In the genomic region with DNA sequence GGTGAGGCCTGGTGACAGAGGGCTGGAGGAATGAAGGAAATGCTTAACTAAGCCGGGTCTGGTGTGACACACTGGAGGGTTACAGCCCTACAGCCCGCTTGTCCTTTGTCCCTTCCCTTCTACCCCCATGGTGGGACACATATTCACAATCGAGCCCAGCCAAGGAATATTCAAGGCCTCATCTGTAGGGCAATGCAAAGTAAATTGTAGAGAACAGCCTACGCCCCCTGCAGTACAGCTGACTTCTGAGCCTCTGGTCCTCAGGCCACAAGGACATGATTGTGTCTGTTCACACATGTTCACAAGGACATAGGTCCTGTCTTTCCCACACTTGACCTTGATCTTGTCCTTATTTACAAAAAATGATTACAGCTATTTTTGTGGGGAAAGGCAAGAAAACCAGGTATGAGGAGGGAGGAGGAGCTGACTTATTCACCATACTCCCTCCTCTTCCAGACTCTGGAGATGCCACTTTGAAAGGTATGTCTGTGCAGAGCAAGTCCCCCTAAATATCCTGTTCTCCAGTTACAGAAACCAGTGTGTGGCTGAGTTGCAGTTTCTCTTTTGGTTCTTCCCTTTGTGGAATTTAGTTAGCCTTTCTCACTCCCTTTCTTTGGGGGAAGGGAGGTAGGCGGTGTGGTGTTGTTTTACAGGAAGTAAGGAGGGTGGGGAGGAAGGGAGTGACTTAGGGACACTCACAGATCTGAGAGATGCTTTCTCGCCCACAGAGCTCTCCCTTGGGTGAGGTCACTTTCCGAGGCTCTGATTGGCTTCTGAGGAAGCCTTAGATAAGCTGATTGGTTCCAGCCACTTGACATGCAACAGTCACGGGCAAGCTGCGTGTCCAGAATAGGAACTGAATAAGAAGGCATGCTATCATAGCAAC, we compare ENCODE assay signal across 8 cellular contexts. TPM values are rescaled to one million over a fixed set of nuclear protein-coding genes. Genes with fewer than 3 reads are reported as not detected.
A peak's percentile ranks its signal among the peaks of the same experiment; 100 is the strongest.
DNase-seq lines count a peak whose midpoint lies in the region; ATAC-seq and TF ChIP-seq lines count a peak whose summit lies in the region.

No MANE protein-coding gene starts in this region.

- H3K36me3 ChIP-seq in OCI-LY7 (ENCODE audit: insufficient read depth, low read length) (no peaks in the 10 kb centered on the region), esophagus muscularis mucosa (peaks cover 0 to 12% (median 5%) of the 10 kb centered on the region in 4 donors), muscle layer of colon (ENCODE audit: insufficient read depth, low read length) (no peaks in the 10 kb centered on the region)

- H3K27ac Mint-ChIP-seq in stimulated activated memory B cell treated with anti-CD40 and anti-IgM and Interleukin-4, amounts not matched to agents 10 μg/mL and 1 μg/mL and 100 μg/mL, for 72 hours: no peak overlapping the region

- peak; percentile 83 for ATAC-seq in GM21367 (IDR thresholded peaks at IDR 0.05; ENCODE audit: unreplicated experiment)
- peak; percentile 95 for ATAC-seq in stimulated activated memory B cell treated with anti-CD40 and anti-IgM and Interleukin-4, amounts not matched to agents 10 μg/mL and 1 μg/mL and 100 μg/mL, for 72 hours

- peaks cover 68% of the 10 kb centered on the region for H3K4me1 ChIP-seq in OCI-LY7 (ENCODE audit: insufficient read depth, low read length, poor library complexity, severe bottlenecking)
- H3K4me1 ChIP-seq in esophagus muscularis mucosa: peaks cover 63 to 72% (median 70%) of the 10 kb centered on the region in 4 donors
- H3K4me1 ChIP-seq in muscle layer of colon (ENCODE audit: insufficient read depth, low read length): peaks cover 67% of the 10 kb centered on the region

- POLR2A ChIA-PET in OCI-LY7 (lab: Charles Lee): interaction anchor here (0.5 to 4.6 kb wide), 24 partner anchors 10 to 151 kb away, joined by 3 to 67 read pairs (median 6); partner anchors contain the start of genes ANKRD34A, HJV, LIX1L and PIAS3

- peaks cover 18% of the 10 kb centered on the region for H3K36me3 Mint-ChIP-seq in stimulated activated memory B cell treated with anti-CD40 and anti-IgM and Interleukin-4, amounts not matched to agents 10 μg/mL and 1 μg/mL and 100 μg/mL, for 72 hours

- H3K9ac ChIP-seq in muscle layer of colon (ENCODE audit: low read length): peak overlapping the region; percentile 62

- CTCF ChIA-PET in OCI-LY7 (lab: Charles Lee; ENCODE audit: unreplicated experiment): interaction anchor here (1.4 to 4.1 kb wide), 6 partner anchors 8 to 33 kb away, joined by 4 to 20 read pairs (median 7); partner anchors contain the start of gene TXNIP

- H3K4me3 Mint-ChIP-seq in stimulated activated memory B cell treated with anti-CD40 and anti-IgM and Interleukin-4, amounts not matched to agents 10 μg/mL and 1 μg/mL and 100 μg/mL, for 72 hours: no peak overlapping the region

- DNase-seq in COLO829 (ENCODE audit: low spot score) (peak; percentile 98), HS-5 (ENCODE audit: low read depth) (peak; percentile 99), OCI-LY7 (ENCODE audit: low spot score) (peak; percentile 98), activated T-cell treated with anti-CD3 and anti-CD28 coated beads for 4 hours (peak; percentile 63), esophagus muscularis mucosa (ENCODE audit: extremely low spot score) (peak; percentile 99)

- H3K27me3 ChIP-seq in esophagus muscularis mucosa (no peaks in the 10 kb centered on the region), muscle layer of colon (ENCODE audit: control insufficient read depth in 1 of 2, insufficient read depth in 2 of 2, low read length in 2 of 2) (no peaks in the 10 kb centered on the region)

- intact Hi-C loops in OCI-LY7 (cut with micrococcal nuclease; ENCODE audit: unreplicated experiment): loop anchor here (1.0 to 5.0 kb wide), 3 partner anchors 17 to 132 kb away; partner anchors contain the start of genes NUDT17 and TXNIP
- intact Hi-C loops in esophagus muscularis mucosa (cut with DNase I): no loop called here

- H3K4me3 ChIP-seq in OCI-LY7 (ENCODE audit: low read depth, low read length, poor library complexity, severe bottlenecking) (peak overlapping the region; percentile 36), esophagus muscularis mucosa (peak overlapping the region; percentile 38 to 50 (median 41)), muscle layer of colon (ENCODE audit: low read depth in 1 of 2, low read length in 2 of 2) (peak overlapping the region in 1 of 2 donors; percentile 46)

- H3K27ac ChIP-seq in OCI-LY7 (ENCODE audit: low read depth, low read length, poor library complexity, severe bottlenecking): peak overlapping the region; percentile 94
- H3K27ac ChIP-seq in esophagus muscularis mucosa (replicated peaks in 1 of 4): peak overlapping the region; percentile 89 to 96 (median 93)
- H3K27ac ChIP-seq in muscle layer of colon (ENCODE audit: low read depth, low read length): peak overlapping the region; percentile 100

- no peaks in the 10 kb centered on the region for H3K9me3 Mint-ChIP-seq in stimulated activated memory B cell treated with anti-CD40 and anti-IgM and Interleukin-4, amounts not matched to agents 10 μg/mL and 1 μg/mL and 100 μg/mL, for 72 hours

- no TSS peak for BruUV-seq in OCI-LY7 (replicated peaks; lab: Mats Ljungman, UMichigan)

- 2% methylated on average over 9 of the region's 9 CpGs for WGBS in esophagus muscularis mucosa

- no peaks in the 10 kb centered on the region for H4K20me1 ChIP-seq in OCI-LY7 (ENCODE audit: insufficient read depth, low read length)

- peak overlapping the region; percentile 62 for H3K4me2 ChIP-seq in OCI-LY7 (ENCODE audit: low read length)

- no peaks in the 10 kb centered on the region for H3K79me2 ChIP-seq in OCI-LY7 (ENCODE audit: insufficient read depth, low read depth, low read length)

- TF ChIP-seq CTCF in OCI-LY7 (conservative IDR thresholded peaks at IDR 0.05; ENCODE audit: low read length) (peak; percentile 70), esophagus muscularis mucosa (IDR thresholded peaks at IDR 0.05) (peak; percentile 7 to 17 (median 12))

- no peaks in the 10 kb centered on the region for H3K4me1 Mint-ChIP-seq in stimulated activated memory B cell treated with anti-CD40 and anti-IgM and Interleukin-4, amounts not matched to agents 10 μg/mL and 1 μg/mL and 100 μg/mL, for 72 hours

- peak; percentile 6 for TF ChIP-seq POLR2A in esophagus muscularis mucosa (IDR thresholded peaks at IDR 0.05; ENCODE audit: low read depth)

- no peaks in the 10 kb centered on the region for H3K9me3 ChIP-seq in OCI-LY7 (ENCODE audit: low read length)
- H3K9me3 ChIP-seq in esophagus muscularis mucosa: no peaks in the 10 kb centered on the region
- no peaks in the 10 kb centered on the region for H3K9me3 ChIP-seq in muscle layer of colon (ENCODE audit: low read length)

- peak; percentile 77 for TF ChIP-seq EP300 in esophagus muscularis mucosa (IDR thresholded peaks at IDR 0.05)

- peak overlapping the region; percentile 75; the same call in 1 of the 2 replicates for H2AFZ ChIP-seq in OCI-LY7 (ENCODE audit: low read length)

- no peaks in the 10 kb centered on the region for H3K9me2 ChIP-seq in OCI-LY7 (ENCODE audit: insufficient read depth, low read length)

- H3K27me3 Mint-ChIP-seq in stimulated activated memory B cell treated with anti-CD40 and anti-IgM and Interleukin-4, amounts not matched to agents 10 μg/mL and 1 μg/mL and 100 μg/mL, for 72 hours: no peaks in the 10 kb centered on the region

RNA-seq across cellular contexts. Expression of gene POLR3GL, which starts 14.6 kb away (rescaled TPM):
- 19.8 and 29.8 TPM in 2 replicates for total RNA-seq in OCI-LY7 (2014; rRNA removed; shearing (Covaris generic))
- total RNA-seq in OCI-LY7 (2022): 27.3 and 30.7 TPM in 2 replicates
- 10 to 100 TPM; 29.0 to 41.5 (median 35.5) TPM for total RNA-seq in esophagus muscularis mucosa

RNA-seq across cellular contexts. Expression of gene ANKRD34A, which starts 14.7 kb away (rescaled TPM):
- 0.62 and 1.9 TPM in 2 replicates for total RNA-seq in OCI-LY7 (2014; rRNA removed; shearing (Covaris generic))
- total RNA-seq in OCI-LY7 (2022): 4.5 and 4.8 TPM in 2 replicates
- total RNA-seq in esophagus muscularis mucosa: 1 to 10 TPM in 3 of 4 donors, under 1 TPM in 1; 0.66 to 1.7 (median 1.3) TPM

RNA-seq across cellular contexts. Expression of gene TXNIP, which starts 17.3 kb away (rescaled TPM):
- 99.9 and 144 TPM in 2 replicates for total RNA-seq in OCI-LY7 (2014; rRNA removed; shearing (Covaris generic))
- total RNA-seq in OCI-LY7 (2022): 50.3 and 76.8 TPM in 2 replicates
- 1,000 to 10,000 TPM; 1,186 to 4,171 (median 2,482) TPM for total RNA-seq in esophagus muscularis mucosa

RNA-seq across cellular contexts. Expression of gene LIX1L, which starts 21.3 kb away (rescaled TPM):
- total RNA-seq in OCI-LY7 (2014; rRNA removed; shearing (Covaris generic)): 10.2 and 11.6 TPM in 2 replicates
- total RNA-seq in OCI-LY7 (2022) (26.3 and 31.8 TPM in 2 replicates), esophagus muscularis mucosa (10 to 100 TPM; 33.2 to 55.0 (median 41.7) TPM)

RNA-seq across cellular contexts. Expression of gene HJV, which starts 42.4 kb away (rescaled TPM):
- total RNA-seq in OCI-LY7 (2014; rRNA removed; shearing (Covaris generic)): not detected in 2 replicates
- total RNA-seq in OCI-LY7 (2022): not detected in 2 replicates
- total RNA-seq in esophagus muscularis mucosa: not detected

Comparison
In these comparisons a context has a peak if more than half of its experiments do, and no peak if none do; other contexts are left out.
1. RNA of gene TXNIP, which starts 17.3 kb away (total RNA-seq): 1,186 to 4,171 TPM in esophagus muscularis mucosa; 50.3 to 144 TPM in OCI-LY7; every median in the first group is over 4 times any median in the second.
2. Peak in every context shown above with its lines, with median percentiles within 50 percentile points of each other: DNase-seq and H3K27ac ChIP-seq.